ENCODE assay signal across 1 cellular context in the genomic region with DNA sequence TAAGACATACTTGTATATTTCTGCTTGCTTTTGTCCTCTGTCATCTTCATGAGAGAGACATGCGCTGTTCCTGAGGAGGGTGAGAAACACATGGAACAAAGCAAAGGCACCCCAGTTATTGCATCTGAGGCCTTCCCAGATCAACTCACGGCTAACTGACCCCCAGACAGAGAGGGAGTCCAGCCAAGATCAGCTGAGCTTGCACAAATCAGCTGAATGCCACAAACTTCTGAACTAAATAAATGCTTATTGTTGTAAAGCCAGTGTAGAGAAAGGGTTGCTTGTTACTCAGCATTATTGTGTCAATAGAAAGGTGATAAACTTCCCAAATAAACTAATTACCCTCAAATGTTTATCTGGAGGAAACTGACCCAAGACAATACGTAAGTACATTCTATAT.
TF ChIP-seq lines count a peak whose summit lies in the region.

No MANE protein-coding gene starts in this region.

TF ChIP-seq in IMR-90, 13 proteins besides CTCF, POLR2A, EP300 and RAD21:
- TF ChIP-seq MAFK (IDR thresholded peaks at IDR 0.05; ENCODE audit: low read depth, low read length) (peak; percentile 65), CEBPB (IDR thresholded peaks at IDR 0.05; ENCODE audit: low read depth, low read length) (no peak)
